1 cellular context compared by ENCODE assay signal in the genomic region with DNA sequence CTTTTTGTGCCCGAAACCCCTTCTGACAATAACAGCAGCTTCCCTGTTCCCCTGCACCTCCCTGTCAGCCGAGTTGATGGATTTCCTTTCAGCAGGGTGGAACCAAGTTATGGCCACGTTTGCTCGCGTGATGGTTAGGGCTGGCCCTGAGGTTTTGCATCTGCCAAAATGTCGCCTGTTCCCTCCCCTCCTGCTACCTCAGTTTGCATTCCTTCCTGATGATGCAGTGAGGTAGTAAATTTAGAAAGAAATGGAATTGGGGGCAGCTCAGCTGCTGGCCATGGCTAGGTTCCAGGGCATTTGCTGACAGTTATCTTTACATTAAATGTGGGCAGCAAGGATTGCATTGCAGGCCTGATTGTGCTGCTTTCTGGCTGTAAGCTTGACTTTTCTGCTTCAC.
TF ChIP-seq lines count a peak whose summit lies in the region.

No MANE protein-coding gene starts in this region.

TF ChIP-seq in GM23338, 12 proteins besides CTCF, POLR2A, EP300 and RAD21 (continued from another document):
- TF ChIP-seq, protein P1, sequence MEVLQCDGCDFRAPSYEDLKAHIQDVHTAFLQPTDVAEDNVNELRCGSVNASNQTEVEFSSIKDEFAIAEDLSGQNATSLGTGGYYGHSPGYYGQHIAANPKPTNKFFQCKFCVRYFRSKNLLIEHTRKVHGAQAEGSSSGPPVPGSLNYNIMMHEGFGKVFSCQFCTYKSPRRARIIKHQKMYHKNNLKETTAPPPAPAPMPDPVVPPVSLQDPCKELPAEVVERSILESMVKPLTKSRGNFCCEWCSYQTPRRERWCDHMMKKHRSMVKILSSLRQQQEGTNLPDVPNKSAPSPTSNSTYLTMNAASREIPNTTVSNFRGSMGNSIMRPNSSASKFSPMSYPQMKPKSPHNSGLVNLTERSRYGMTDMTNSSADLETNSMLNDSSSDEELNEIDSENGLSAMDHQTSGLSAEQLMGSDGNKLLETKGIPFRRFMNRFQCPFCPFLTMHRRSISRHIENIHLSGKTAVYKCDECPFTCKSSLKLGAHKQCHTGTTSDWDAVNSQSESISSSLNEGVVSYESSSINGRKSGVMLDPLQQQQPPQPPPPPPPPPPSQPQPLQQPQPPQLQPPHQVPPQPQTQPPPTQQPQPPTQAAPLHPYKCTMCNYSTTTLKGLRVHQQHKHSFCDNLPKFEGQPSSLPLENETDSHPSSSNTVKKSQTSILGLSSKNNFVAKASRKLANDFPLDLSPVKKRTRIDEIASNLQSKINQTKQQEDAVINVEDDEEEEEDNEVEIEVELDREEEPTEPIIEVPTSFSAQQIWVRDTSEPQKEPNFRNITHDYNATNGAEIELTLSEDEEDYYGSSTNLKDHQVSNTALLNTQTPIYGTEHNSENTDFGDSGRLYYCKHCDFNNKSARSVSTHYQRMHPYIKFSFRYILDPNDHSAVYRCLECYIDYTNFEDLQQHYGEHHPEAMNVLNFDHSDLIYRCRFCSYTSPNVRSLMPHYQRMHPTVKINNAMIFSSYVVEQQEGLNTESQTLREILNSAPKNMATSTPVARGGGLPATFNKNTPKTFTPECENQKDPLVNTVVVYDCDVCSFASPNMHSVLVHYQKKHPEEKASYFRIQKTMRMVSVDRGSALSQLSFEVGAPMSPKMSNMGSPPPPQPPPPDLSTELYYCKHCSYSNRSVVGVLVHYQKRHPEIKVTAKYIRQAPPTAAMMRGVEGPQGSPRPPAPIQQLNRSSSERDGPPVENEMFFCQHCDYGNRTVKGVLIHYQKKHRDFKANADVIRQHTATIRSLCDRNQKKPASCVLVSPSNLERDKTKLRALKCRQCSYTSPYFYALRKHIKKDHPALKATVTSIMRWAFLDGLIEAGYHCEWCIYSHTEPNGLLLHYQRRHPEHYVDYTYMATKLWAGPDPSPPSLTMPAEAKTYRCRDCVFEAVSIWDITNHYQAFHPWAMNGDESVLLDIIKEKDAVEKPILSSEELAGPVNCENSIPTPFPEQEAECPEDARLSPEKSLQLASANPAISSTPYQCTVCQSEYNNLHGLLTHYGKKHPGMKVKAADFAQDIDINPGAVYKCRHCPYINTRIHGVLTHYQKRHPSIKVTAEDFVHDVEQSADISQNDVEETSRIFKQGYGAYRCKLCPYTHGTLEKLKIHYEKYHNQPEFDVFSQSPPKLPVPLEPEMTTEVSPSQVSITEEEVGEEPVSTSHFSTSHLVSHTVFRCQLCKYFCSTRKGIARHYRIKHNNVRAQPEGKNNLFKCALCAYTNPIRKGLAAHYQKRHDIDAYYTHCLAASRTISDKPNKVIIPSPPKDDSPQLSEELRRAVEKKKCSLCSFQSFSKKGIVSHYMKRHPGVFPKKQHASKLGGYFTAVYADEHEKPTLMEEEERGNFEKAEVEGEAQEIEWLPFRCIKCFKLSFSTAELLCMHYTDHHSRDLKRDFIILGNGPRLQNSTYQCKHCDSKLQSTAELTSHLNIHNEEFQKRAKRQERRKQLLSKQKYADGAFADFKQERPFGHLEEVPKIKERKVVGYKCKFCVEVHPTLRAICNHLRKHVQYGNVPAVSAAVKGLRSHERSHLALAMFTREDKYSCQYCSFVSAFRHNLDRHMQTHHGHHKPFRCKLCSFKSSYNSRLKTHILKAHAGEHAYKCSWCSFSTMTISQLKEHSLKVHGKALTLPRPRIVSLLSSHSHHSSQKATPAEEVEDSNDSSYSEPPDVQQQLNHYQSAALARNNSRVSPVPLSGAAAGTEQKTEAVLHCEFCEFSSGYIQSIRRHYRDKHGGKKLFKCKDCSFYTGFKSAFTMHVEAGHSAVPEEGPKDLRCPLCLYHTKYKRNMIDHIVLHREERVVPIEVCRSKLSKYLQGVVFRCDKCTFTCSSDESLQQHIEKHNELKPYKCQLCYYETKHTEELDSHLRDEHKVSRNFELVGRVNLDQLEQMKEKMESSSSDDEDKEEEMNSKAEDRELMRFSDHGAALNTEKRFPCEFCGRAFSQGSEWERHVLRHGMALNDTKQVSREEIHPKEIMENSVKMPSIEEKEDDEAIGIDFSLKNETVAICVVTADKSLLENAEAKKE (CRISPR knock-in tag; IDR thresholded peaks at IDR 0.05), result no peak
- TF ChIP-seq ZNF331 (CRISPR knock-in tag; IDR thresholded peaks at IDR 0.05; ENCODE audit: low read depth), result no peak
- no peak for TF ChIP-seq JUNB (IDR thresholded peaks at IDR 0.05; ENCODE audit: unreplicated experiment)
- TF ChIP-seq, protein P2, sequence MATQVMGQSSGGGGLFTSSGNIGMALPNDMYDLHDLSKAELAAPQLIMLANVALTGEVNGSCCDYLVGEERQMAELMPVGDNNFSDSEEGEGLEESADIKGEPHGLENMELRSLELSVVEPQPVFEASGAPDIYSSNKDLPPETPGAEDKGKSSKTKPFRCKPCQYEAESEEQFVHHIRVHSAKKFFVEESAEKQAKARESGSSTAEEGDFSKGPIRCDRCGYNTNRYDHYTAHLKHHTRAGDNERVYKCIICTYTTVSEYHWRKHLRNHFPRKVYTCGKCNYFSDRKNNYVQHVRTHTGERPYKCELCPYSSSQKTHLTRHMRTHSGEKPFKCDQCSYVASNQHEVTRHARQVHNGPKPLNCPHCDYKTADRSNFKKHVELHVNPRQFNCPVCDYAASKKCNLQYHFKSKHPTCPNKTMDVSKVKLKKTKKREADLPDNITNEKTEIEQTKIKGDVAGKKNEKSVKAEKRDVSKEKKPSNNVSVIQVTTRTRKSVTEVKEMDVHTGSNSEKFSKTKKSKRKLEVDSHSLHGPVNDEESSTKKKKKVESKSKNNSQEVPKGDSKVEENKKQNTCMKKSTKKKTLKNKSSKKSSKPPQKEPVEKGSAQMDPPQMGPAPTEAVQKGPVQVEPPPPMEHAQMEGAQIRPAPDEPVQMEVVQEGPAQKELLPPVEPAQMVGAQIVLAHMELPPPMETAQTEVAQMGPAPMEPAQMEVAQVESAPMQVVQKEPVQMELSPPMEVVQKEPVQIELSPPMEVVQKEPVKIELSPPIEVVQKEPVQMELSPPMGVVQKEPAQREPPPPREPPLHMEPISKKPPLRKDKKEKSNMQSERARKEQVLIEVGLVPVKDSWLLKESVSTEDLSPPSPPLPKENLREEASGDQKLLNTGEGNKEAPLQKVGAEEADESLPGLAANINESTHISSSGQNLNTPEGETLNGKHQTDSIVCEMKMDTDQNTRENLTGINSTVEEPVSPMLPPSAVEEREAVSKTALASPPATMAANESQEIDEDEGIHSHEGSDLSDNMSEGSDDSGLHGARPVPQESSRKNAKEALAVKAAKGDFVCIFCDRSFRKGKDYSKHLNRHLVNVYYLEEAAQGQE (IDR thresholded peaks at IDR 0.05; ENCODE audit: unreplicated experiment), result no peak
- TF ChIP-seq STAT1 (IDR thresholded peaks at IDR 0.05; ENCODE audit: unreplicated experiment), result no peak
